Comparison of ENCODE assay signal across 19 cellular contexts in the genomic region with DNA sequence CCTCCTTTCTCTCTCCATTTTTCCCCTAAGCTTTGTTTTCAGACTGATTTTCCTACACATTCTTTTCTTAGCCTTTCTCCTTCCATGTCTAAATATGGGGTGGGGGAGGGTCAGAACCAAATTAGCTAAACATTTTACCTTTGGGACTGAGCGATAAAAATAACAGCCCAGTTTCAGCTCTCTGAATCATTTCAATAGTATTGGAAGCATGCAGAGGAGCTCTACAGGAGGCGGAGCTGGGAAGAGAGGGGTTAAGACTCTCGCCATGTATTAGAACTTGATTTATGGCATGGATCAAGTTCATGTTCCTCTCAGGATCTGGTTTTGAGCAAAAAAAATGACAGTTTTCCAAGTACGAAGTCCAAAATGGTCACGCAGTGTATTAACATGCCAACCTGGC.
DNase-seq lines count a peak whose midpoint lies in the region; ATAC-seq and TF ChIP-seq lines count a peak whose summit lies in the region.
"Had no signal": no experiment of that assay in that cellular context is flagged by ENCODE, and none has a peak within 500 bp of the region (broad histone marks: within the 10 kb centered on the region; RNA-seq: fewer than 3 reads in every experiment).

No MANE protein-coding gene starts in this region.

- TF ChIP-seq CTCF in CD8-positive, alpha-beta T cell (IDR thresholded peaks at IDR 0.05): no peak
- TF ChIP-seq CTCF in fibroblast of villous mesenchyme (IDR thresholded peaks at IDR 0.05; ENCODE audit: insufficient read depth, low read depth, low read length) (no peak), tibial nerve (IDR thresholded peaks at IDR 0.05) (no peak)

- intact Hi-C loops in CD8-positive, alpha-beta T cell (cut with DNase I, micrococcal nuclease): loop anchor here in 1 of 2 experiments (5.0 kb wide), 2 partner anchors 94 to 246 kb away; no protein-coding TSS in a partner anchor

- TF ChIP-seq EP300 in tibial nerve (IDR thresholded peaks at IDR 0.05): no peak

- no peak overlapping the region for H3K23ac ChIP-seq in neuronal stem cell (ENCODE audit: low read depth, low read length, poor library complexity)

- no peaks in the 10 kb centered on the region for H3K9me3 ChIP-seq in CD8-positive, alpha-beta T cell (ENCODE audit: low read length)
- no peaks in the 10 kb centered on the region for H3K9me3 ChIP-seq in neuronal stem cell (replicated peaks in 1 of 2; ENCODE audit: control insufficient read depth in 2 of 2, insufficient read depth in 1 of 2, low read depth in 1 of 2, low read length in 2 of 2)
- no peaks in the 10 kb centered on the region for H3K9me3 ChIP-seq in tibial nerve
- H3K9me3 ChIP-seq: A549 had no signal

- H3K9me3 Mint-ChIP-seq in CD8-positive, alpha-beta T cell: no peaks in the 10 kb centered on the region

- no peak overlapping the region for H3K27ac ChIP-seq in CD8-positive, alpha-beta T cell (ENCODE audit: low read depth, low read length)
- H3K27ac ChIP-seq in neuronal stem cell (replicated peaks; ENCODE audit: low read length): no peak overlapping the region
- H3K27ac ChIP-seq in tibial nerve: no peak overlapping the region
- H3K27ac ChIP-seq in substantia nigra (ENCODE audit: low read depth, low read length, poor library complexity, severe bottlenecking): no peak overlapping the region
- H3K27ac ChIP-seq: A549 had no signal

- H3K9ac ChIP-seq in neuronal stem cell (ENCODE audit: low read depth, low read length, poor library complexity): no peak overlapping the region

- no peak overlapping the region for H2BK15ac ChIP-seq in neuronal stem cell (ENCODE audit: low read length)

- peak overlapping the region; percentile 32 for H3K27ac Mint-ChIP-seq in CD8-positive, alpha-beta T cell

- CTCF ChIA-PET in CD8-positive, alpha-beta T cell (lab: Charles Lee): interaction anchor here (0.9 to 2.0 kb wide), 3 partner anchors 11 to 425 kb away, joined by 4 to 8 read pairs (median 6); no protein-coding TSS in a partner anchor

- H2BK5ac ChIP-seq in neuronal stem cell (ENCODE audit: low read length): no peak overlapping the region

- no peak overlapping the region for H3K4ac ChIP-seq in neuronal stem cell (ENCODE audit: low read length)

- H3K18ac ChIP-seq in neuronal stem cell (ENCODE audit: low read length): no peak overlapping the region

- H2AFZ ChIP-seq in neuronal stem cell (ENCODE audit: low read length): peak overlapping the region; percentile 38

- no peaks in the 10 kb centered on the region for H3K36me3 Mint-ChIP-seq in CD8-positive, alpha-beta T cell

- ATAC-seq in CD8-positive, alpha-beta T cell: no peak
- ATAC-seq: A549, HepG2, Panc1 had no signal

- no peak overlapping the region for H2AK5ac ChIP-seq in neuronal stem cell (ENCODE audit: low read depth, low read length)

- no peak overlapping the region for H4K8ac ChIP-seq in neuronal stem cell (ENCODE audit: low read depth, low read length)

- no peak overlapping the region for H3K14ac ChIP-seq in neuronal stem cell (ENCODE audit: low read length)

- no peaks in the 10 kb centered on the region for H3K27me3 ChIP-seq in CD8-positive, alpha-beta T cell (ENCODE audit: insufficient read depth, low read length)
- H3K27me3 ChIP-seq in neuronal stem cell (ENCODE audit: control insufficient read depth in 3 of 3, insufficient read depth in 3 of 3, low read depth in 1 of 3, low read length in 3 of 3) (no peaks in the 10 kb centered on the region), tibial nerve (no peaks in the 10 kb centered on the region)

- POLR2A ChIA-PET in CD8-positive, alpha-beta T cell (lab: Charles Lee): interaction anchor here (1.5 kb wide), 1 partner anchor 26 kb away, joined by 3 read pairs; no protein-coding TSS in a partner anchor

- no CpG with 5 or more reads among the region's 5 CpGs for WGBS in neuronal stem cell (ENCODE audit: extremely low coverage in 2 of 2, insufficient read length in 2 of 2, insufficient replicate concordance in 1 of 2), 2 donors
- 61 to 72% methylated on average over 5 of the region's 5 CpGs for WGBS in tibial nerve, 2 donors

- H4K91ac ChIP-seq in neuronal stem cell (ENCODE audit: low read depth, low read length, poor library complexity): no peak overlapping the region

- no peak overlapping the region for H2BK120ac ChIP-seq in neuronal stem cell (ENCODE audit: low read depth, low read length)

- DNase-seq in CD8-positive, alpha-beta T cell: no peak
- DNase-seq in amniotic epithelial cell (ENCODE audit: low read depth) (peak; percentile 64), fibroblast of villous mesenchyme (ENCODE audit: low read depth) (peak; percentile 39), neuronal stem cell (ENCODE audit: low spot score) (no peak), RKO (ENCODE audit: low spot score) (no peak), RPMI8226 (no peak), tibial nerve (ENCODE audit: low spot score in 2 of 2) (no peak), substantia nigra (lab: John Stamatoyannopoulos, UW) (no peak)
- DNase-seq: Calu3, DMS79, Karpas-422, NCI-H1417, NCI-H1930, NCI-H510A, NCI-H82, SHP77 treated with DMSO at 0.1 percent for 48 hours had no signal

- H3K4me1 Mint-ChIP-seq in CD8-positive, alpha-beta T cell (ENCODE audit: low read depth): peaks cover 10% of the 10 kb centered on the region

- H3K79me1 ChIP-seq in neuronal stem cell (ENCODE audit: low read depth, low read length): no peaks in the 10 kb centered on the region

- H3K4me3 Mint-ChIP-seq in CD8-positive, alpha-beta T cell: no peak overlapping the region

- no peak overlapping the region for H3K4me2 ChIP-seq in neuronal stem cell (ENCODE audit: insufficient read depth, low read length, poor library complexity, severe bottlenecking)
- H3K4me2 ChIP-seq: A549 had no signal

- peaks cover 9% of the 10 kb centered on the region for H3K4me1 ChIP-seq in CD8-positive, alpha-beta T cell (ENCODE audit: insufficient read depth, low read length)
- H3K4me1 ChIP-seq in neuronal stem cell (ENCODE audit: control insufficient read depth in 2 of 2, insufficient read depth in 1 of 2, low read depth in 1 of 2, low read length in 2 of 2) (peaks cover 2 to 11% of the 10 kb centered on the region in 2 donors), tibial nerve (peaks cover 0 to 13% (median 0%) of the 10 kb centered on the region in 4 donors)
- H3K4me1 ChIP-seq: A549 had no signal

- no peak overlapping the region for H2BK12ac ChIP-seq in neuronal stem cell (ENCODE audit: low read length)

- no peaks in the 10 kb centered on the region for H3K36me3 ChIP-seq in CD8-positive, alpha-beta T cell (ENCODE audit: insufficient read depth, low read length)
- H3K36me3 ChIP-seq in neuronal stem cell (replicated peaks in 1 of 2; ENCODE audit: control insufficient read depth in 2 of 2, insufficient read depth in 2 of 2, low read length in 2 of 2) (no peaks in the 10 kb centered on the region), tibial nerve (no peaks in the 10 kb centered on the region)

- no peak for TF ChIP-seq POLR2A in tibial nerve (IDR thresholded peaks at IDR 0.05)

- no peaks in the 10 kb centered on the region for H3K27me3 Mint-ChIP-seq in CD8-positive, alpha-beta T cell (ENCODE audit: low read depth)

- H3K4me3 ChIP-seq in CD8-positive, alpha-beta T cell (ENCODE audit: low read depth, low read length): no peak overlapping the region
- H3K4me3 ChIP-seq in fibroblast of villous mesenchyme (ENCODE audit: low read depth, low read length) (no peak overlapping the region), neuronal stem cell (ENCODE audit: low read length in 2 of 2) (no peak overlapping the region), tibial nerve (no peak overlapping the region)
- H3K4me3 ChIP-seq: A549 had no signal

Comparison
In these comparisons a context has a peak if more than half of its experiments do, and no peak if none do; other contexts are left out.
1. DNase-seq: peak in amniotic epithelial cell (single experiment) and fibroblast of villous mesenchyme (single experiment); none in CD8-positive, alpha-beta T cell (0 of 7), neuronal stem cell (single experiment), RKO (single experiment), RPMI8226 (single experiment), tibial nerve (0 of 2) and substantia nigra (0 of 49).